8 cellular contexts compared by ENCODE assay signal in genomic region chr5:80407735-80408474, GRCh38. TPM values are rescaled to one million over a fixed set of nuclear protein-coding genes. Genes with fewer than 3 reads are reported as not detected.
DNase-seq lines count a peak whose midpoint lies in the region; ATAC-seq and TF ChIP-seq lines count a peak whose summit lies in the region.

Gene ZFYVE16 (plus strand): TSS chr5:80408064. CDS start chr5:80434148, 26,084 bp downstream.

- peak within 1 kb of the TSS; percentile 100 for H3K27ac Mint-ChIP-seq in T-helper 1 cell treated with Interleukin-12 subunit alpha and Interleukin-12 subunit beta and Interleukin-4 antibody, amounts not matched to agents 30 μg/mL and 1 μg/mL, for 36 hours

- H3K27ac ChIP-seq in angular gyrus (ENCODE audit: low read depth, low read length) = peak within 1 kb of the TSS; percentile 99
- peak within 1 kb of the TSS; percentile 95 to 97 for H3K27ac ChIP-seq in prostate gland
- H3K27ac ChIP-seq in urinary bladder (ENCODE audit: low read depth) = peak within 1 kb of the TSS; percentile 98

- no peaks in the 10 kb centered on the region for H3K9me3 ChIP-seq in prostate gland

- ATAC-seq in HG02885 (IDR thresholded peaks at IDR 0.05; ENCODE audit: poor library complexity, unreplicated experiment) (peak; percentile 88), left ventricle myocardium superior (peak; percentile 97)

- H3K4me1 ChIP-seq in prostate gland (replicated peaks) = no peaks in the 10 kb centered on the region
- H3K4me1 ChIP-seq in urinary bladder (ENCODE audit: insufficient read depth) = no peaks in the 10 kb centered on the region

- peak within 1 kb of the TSS; percentile 90 to 94 for H3K4me3 ChIP-seq in prostate gland
- H3K4me3 ChIP-seq in urinary bladder (ENCODE audit: low read depth, low read length) = peak within 1 kb of the TSS; percentile 75

- H3K27me3 ChIP-seq in prostate gland (replicated peaks; ENCODE audit: insufficient read depth) = no peaks in the 10 kb centered on the region

- DNase-seq in NCI-H1694 (lab: John Stamatoyannopoulos, UW) (peak; percentile 96), left ventricle myocardium superior (peak; percentile 100), prostate gland (ENCODE audit: low spot score) (peak; percentile 98)

- under 1% methylated on average over 56 of the region's 64 CpGs for WGBS in prostate gland
- under 1% methylated on average over 64 of the region's 64 CpGs for WGBS in urinary bladder

- peaks cover 6% of the 10 kb centered on the region for H3K36me3 Mint-ChIP-seq in T-helper 1 cell treated with Interleukin-12 subunit alpha and Interleukin-12 subunit beta and Interleukin-4 antibody, amounts not matched to agents 30 μg/mL and 1 μg/mL, for 36 hours (ENCODE audit: low read depth)

- intact Hi-C loops in left ventricle myocardium superior (cut with micrococcal nuclease) = no loop called here
- intact Hi-C loops in prostate gland (cut with DNase I) = loop anchor here (5.0 to 10.0 kb wide), 3 partner anchors 79 to 267 kb away; partner anchors contain the start of genes FAM151B and SERINC5

- peaks cover 17% of the 10 kb centered on the region for H3K4me1 Mint-ChIP-seq in T-helper 1 cell treated with Interleukin-12 subunit alpha and Interleukin-12 subunit beta and Interleukin-4 antibody, amounts not matched to agents 30 μg/mL and 1 μg/mL, for 36 hours (ENCODE audit: low read depth)

- no peaks in the 10 kb centered on the region for H3K9me3 Mint-ChIP-seq in T-helper 1 cell treated with Interleukin-12 subunit alpha and Interleukin-12 subunit beta and Interleukin-4 antibody, amounts not matched to agents 30 μg/mL and 1 μg/mL, for 36 hours

- H3K27me3 Mint-ChIP-seq in T-helper 1 cell treated with Interleukin-12 subunit alpha and Interleukin-12 subunit beta and Interleukin-4 antibody, amounts not matched to agents 30 μg/mL and 1 μg/mL, for 36 hours (ENCODE audit: low read depth) = peaks cover 3% of the 10 kb centered on the region

- peak in 2 of 4 experiments; percentile 48 to 57 for TF ChIP-seq CTCF in prostate gland (IDR thresholded peaks at IDR 0.05)

- TF ChIP-seq POLR2A in GM15510 (IDR thresholded peaks at IDR 0.05; ENCODE audit: borderline replicate concordance, extremely low read depth, insufficient read length) (peak; percentile 84), prostate gland (IDR thresholded peaks at IDR 0.05) (peak; percentile 86)

- H3K36me3 ChIP-seq in prostate gland (no peaks in the 10 kb centered on the region), urinary bladder (ENCODE audit: insufficient read depth) (no peaks in the 10 kb centered on the region)

- H3K4me3 Mint-ChIP-seq in T-helper 1 cell treated with Interleukin-12 subunit alpha and Interleukin-12 subunit beta and Interleukin-4 antibody, amounts not matched to agents 30 μg/mL and 1 μg/mL, for 36 hours = peak within 1 kb of the TSS; percentile 97

RNA-seq across cellular contexts. Expression of gene ZFYVE16, which starts in this region (rescaled TPM):
- 30.5 TPM for total RNA-seq in left ventricle myocardium superior
- total RNA-seq in prostate gland = 10 to 100 TPM; 29.4 to 41.1 TPM
- total RNA-seq in urinary bladder = 141 TPM
- polyA plus RNA-seq in urinary bladder = 15.6 TPM

Comparison
In these comparisons a context has a peak if more than half of its experiments do, and no peak if none do; other contexts are left out.
1. Peak in every context shown above with its lines: DNase-seq, ATAC-seq, H3K4me3 ChIP-seq and H3K27ac ChIP-seq.